In genomic region chr9:25427290-25427689, GRCh38 we compare ENCODE assay signal across 34 cellular contexts.
"Had no signal": no experiment of that assay in that cellular context is flagged by ENCODE, and none has a peak within 500 bp of the region (broad histone marks: within the 10 kb centered on the region; RNA-seq: fewer than 3 reads in every experiment).

No MANE protein-coding gene starts in this region.

- H3K4me3 Mint-ChIP-seq: activated B cell treated with CpG ODN at 0.5 μM for 24 hours; activated CD4-positive, alpha-beta memory T cell treated with anti-CD3 and anti-CD28 coated beads for 36 hours; activated CD4-positive, alpha-beta T cell treated with anti-CD3 and anti-CD28 coated beads, Interleukin-2, amount 10 ng/mL, durations not matched to agents 24 days and 14 days; activated CD8-positive, alpha-beta T cell treated with anti-CD3 and anti-CD28 coated beads for 36 hours; activated naive CD4-positive, alpha-beta T cell treated with anti-CD3 and anti-CD28 coated beads for 36 hours; activated naive CD8-positive, alpha-beta T cell treated with anti-CD3 and anti-CD28 coated beads for 36 hours; activated T-cell treated with anti-CD3 and anti-CD28 coated beads, Interleukin-2, amount 50 U/mL, for 4 hours; activated T-cell treated with anti-CD3 and anti-CD28 coated beads, Interleukin-2, amount 50 U/mL, for 72 hours; activated T-helper 1 cell treated with anti-CD3 and anti-CD28 coated beads, Interleukin-12 subunit alpha, Interleukin-12 subunit beta, Interleukin-2, Interleukin-4 antibody, amounts not matched to agents 30 ng/mL and 10 ng/mL and 1 ng/mL, durations not matched to agents 14 hours and 24 hours and 36 hours; activated T-helper 17 cell treated with anti-CD3 and anti-CD28 coated beads, Interleukin-2, amount 50 U/mL, for 72 hours; T-helper 1 cell treated with Interleukin-12 subunit alpha and Interleukin-12 subunit beta and Interleukin-4 antibody, amounts not matched to agents 30 μg/mL and 1 μg/mL, for 36 hours; T-helper 2 cell treated with Interferon-gamma antibody and Interleukin-4, amounts not matched to agents 5 μg/mL and 100 μg/mL, for 36 hours had no signal

- H3K4me1 ChIP-seq: adrenal gland, body of pancreas, breast epithelium had no signal

- H3K27me3 Mint-ChIP-seq: activated B cell treated with CpG ODN at 0.5 μM for 24 hours; activated CD4-positive, alpha-beta memory T cell treated with anti-CD3 and anti-CD28 coated beads for 36 hours; activated CD4-positive, alpha-beta T cell treated with anti-CD3 and anti-CD28 coated beads, Interleukin-2, amount 10 ng/mL, durations not matched to agents 24 days and 14 days; activated CD8-positive, alpha-beta T cell treated with anti-CD3 and anti-CD28 coated beads for 36 hours; activated naive CD8-positive, alpha-beta T cell treated with anti-CD3 and anti-CD28 coated beads for 36 hours; activated T-helper 17 cell treated with anti-CD3 and anti-CD28 coated beads, Interleukin-2, amount 50 U/mL, for 72 hours had no signal

- H3K27me3 ChIP-seq: adrenal gland, body of pancreas, brain microvascular endothelial cell, breast epithelium had no signal

- H3K27ac Mint-ChIP-seq: activated B cell treated with CpG ODN at 0.5 μM for 24 hours; activated CD4-positive, alpha-beta memory T cell treated with anti-CD3 and anti-CD28 coated beads for 36 hours; activated CD4-positive, alpha-beta T cell treated with anti-CD3 and anti-CD28 coated beads, Interleukin-2, amount 10 ng/mL, durations not matched to agents 24 days and 14 days; activated CD8-positive, alpha-beta T cell treated with anti-CD3 and anti-CD28 coated beads for 36 hours; activated naive CD4-positive, alpha-beta T cell treated with anti-CD3 and anti-CD28 coated beads for 36 hours; activated naive CD4-positive, alpha-beta T cell treated with anti-CD3 and anti-CD28 coated beads, Interleukin-2, amount 50 U/mL, for 72 hours; activated naive CD8-positive, alpha-beta T cell treated with anti-CD3 and anti-CD28 coated beads for 36 hours; activated T-cell treated with anti-CD3 and anti-CD28 coated beads, Interleukin-2, amount 50 U/mL, for 72 hours; activated T-helper 1 cell treated with anti-CD3 and anti-CD28 coated beads, Interleukin-12 subunit alpha, Interleukin-12 subunit beta, Interleukin-2, Interleukin-4 antibody, amounts not matched to agents 30 ng/mL and 10 ng/mL and 1 ng/mL, durations not matched to agents 14 hours and 24 hours and 36 hours; activated T-helper 17 cell treated with anti-CD3 and anti-CD28 coated beads, Interleukin-2, amount 50 U/mL, for 72 hours; T-helper 1 cell treated with Interleukin-12 subunit alpha and Interleukin-12 subunit beta and Interleukin-4 antibody, amounts not matched to agents 30 μg/mL and 1 μg/mL, for 36 hours; T-helper 2 cell treated with Interferon-gamma antibody and Interleukin-4, amounts not matched to agents 5 μg/mL and 100 μg/mL, for 36 hours had no signal

- H3K27ac ChIP-seq: adrenal gland, body of pancreas, brain microvascular endothelial cell, breast epithelium, VCaP had no signal

- H3K9me3 ChIP-seq: adrenal gland, breast epithelium had no signal

- DNase-seq: activated B cell treated with CpG ODN at 0.5 μM for 24 hours; activated CD4-positive, alpha-beta memory T cell treated with anti-CD3 and anti-CD28 coated beads for 36 hours; activated CD4-positive, alpha-beta T cell treated with anti-CD3 and anti-CD28 coated beads, Interleukin-2, amount 10 ng/mL, durations not matched to agents 24 days and 14 days; activated CD4-positive, alpha-beta T cell treated with anti-CD3 and anti-CD28 coated beads, Interleukin-2, amount 50 U/mL, for 1 hour; activated CD4-positive, alpha-beta T cell treated with anti-CD3 and anti-CD28 coated beads, Interleukin-2, amount 50 U/mL, for 4 hours; activated CD4-positive, CD25-positive, alpha-beta regulatory T cell treated with anti-CD3 and anti-CD28 coated beads, Interleukin-2, amount 50 U/mL, for 72 hours; activated CD8-positive, alpha-beta memory T cell treated with anti-CD3 and anti-CD28 coated beads, Interleukin-2, amount 50 U/mL, for 4 hours; activated CD8-positive, alpha-beta T cell treated with anti-CD3 and anti-CD28 coated beads for 36 hours; activated effector memory CD4-positive, alpha-beta T cell treated with anti-CD3 and anti-CD28 coated beads, Interleukin-2, amount 50 U/mL, for 16 hours; activated gamma-delta T cell treated with Interleukin-2 at 50 U/mL for 16 hours; activated naive CD4-positive, alpha-beta T cell; activated naive CD4-positive, alpha-beta T cell treated with anti-CD3 and anti-CD28 coated beads for 36 hours; activated naive CD4-positive, alpha-beta T cell treated with anti-CD3 and anti-CD28 coated beads, Interleukin-2, amount 50 U/mL, for 16 hours; activated naive CD8-positive, alpha-beta T cell treated with anti-CD3 and anti-CD28 coated beads for 36 hours; activated T-cell treated with anti-CD3 and anti-CD28 coated beads for 4 hours; activated T-cell treated with anti-CD3 and anti-CD28 coated beads, Interleukin-2, amount 50 U/mL, for 1 hour; activated T-cell treated with anti-CD3 and anti-CD28 coated beads, Interleukin-2, amount 50 U/mL, for 4 hours; activated T-cell treated with anti-CD3 and anti-CD28 coated beads, Interleukin-2, amount 50 U/mL, for 72 hours; adrenal gland; amniotic stem cell; body of pancreas; brain microvascular endothelial cell; central memory CD4-positive, alpha-beta T cell; SW 1271; T-helper 1 cell; T-helper 2 cell; T-helper 9 cell had no signal

- ATAC-seq: activated CD8-positive, alpha-beta T cell treated with anti-CD3 and anti-CD28 coated beads for 36 hours; activated naive CD4-positive, alpha-beta T cell treated with anti-CD3 and anti-CD28 coated beads, Interleukin-2, amount 50 U/mL, for 72 hours; activated T-cell treated with anti-CD3 and anti-CD28 coated beads, Interleukin-2, amount 50 U/mL, for 4 hours; activated T-cell treated with anti-CD3 and anti-CD28 coated beads, Interleukin-2, amount 50 U/mL, for 72 hours; activated T-helper 17 cell treated with anti-CD3 and anti-CD28 coated beads, Interleukin-2, amount 50 U/mL, for 72 hours; body of pancreas had no signal

- H3K4me3 ChIP-seq: adrenal gland, body of pancreas, breast epithelium had no signal

- H3K4me1 Mint-ChIP-seq: activated B cell treated with CpG ODN at 0.5 μM for 24 hours; activated CD4-positive, alpha-beta T cell treated with anti-CD3 and anti-CD28 coated beads, Interleukin-2, amount 10 ng/mL, durations not matched to agents 24 days and 14 days; activated naive CD8-positive, alpha-beta T cell treated with anti-CD3 and anti-CD28 coated beads for 36 hours; activated T-helper 17 cell treated with anti-CD3 and anti-CD28 coated beads, Interleukin-2, amount 50 U/mL, for 72 hours had no signal

- H3K36me3 Mint-ChIP-seq: activated CD4-positive, alpha-beta memory T cell treated with anti-CD3 and anti-CD28 coated beads for 36 hours; activated naive CD8-positive, alpha-beta T cell treated with anti-CD3 and anti-CD28 coated beads for 36 hours had no signal

- H3K36me3 ChIP-seq: adrenal gland, brain microvascular endothelial cell, breast epithelium had no signal
